Comparison of ENCODE assay signal across 10 cellular contexts in the genomic region with DNA sequence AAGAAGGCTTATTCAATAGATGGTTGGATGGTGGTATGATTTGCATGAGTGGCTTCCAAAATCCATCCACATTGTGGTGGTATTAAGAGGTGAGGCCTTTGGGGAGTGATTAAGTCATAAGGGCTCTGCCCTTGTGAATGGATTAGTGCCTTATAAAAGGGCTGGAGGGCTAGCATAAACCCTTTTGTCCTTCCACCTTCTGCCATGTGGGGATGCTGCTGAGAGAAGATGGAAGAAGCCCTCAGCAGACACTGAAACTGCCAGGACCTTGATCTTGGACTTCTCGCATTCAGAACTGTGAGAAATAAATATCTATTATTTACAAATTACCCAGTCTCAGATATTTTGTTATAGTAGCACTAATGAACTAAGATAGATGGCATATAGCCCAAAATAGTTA. TPM values are rescaled to one million over a fixed set of nuclear protein-coding genes. Genes with fewer than 3 reads are reported as not detected.
DNase-seq lines count a peak whose midpoint lies in the region; ATAC-seq, FAIRE-seq and TF ChIP-seq lines count a peak whose summit lies in the region.
"Had no signal": no experiment of that assay in that cellular context is flagged by ENCODE, and none has a peak within 500 bp of the region (broad histone marks: within the 10 kb centered on the region; RNA-seq: fewer than 3 reads in every experiment).

No MANE protein-coding gene starts in this region.

- H3K9me1 ChIP-seq in endothelial cell of umbilical vein (replicated peaks; ENCODE audit: control insufficient read depth, extremely low read depth, insufficient read depth, low read length) = no peaks in the 10 kb centered on the region

- no peaks in the 10 kb centered on the region for H3K9me2 ChIP-seq in OCI-LY1 (ENCODE audit: low read depth, low read length)

- no peaks in the 10 kb centered on the region for H4K20me1 ChIP-seq in OCI-LY1 (ENCODE audit: insufficient read depth, low read length)
- H4K20me1 ChIP-seq in endothelial cell of umbilical vein (replicated peaks; ENCODE audit: control insufficient read depth, extremely low read depth, insufficient read depth, low read length) = no peaks in the 10 kb centered on the region

- no peaks in the 10 kb centered on the region for H3K9me3 ChIP-seq in cardiac muscle cell (ENCODE audit: low read depth)
- no peaks in the 10 kb centered on the region for H3K9me3 ChIP-seq in right cardiac atrium (ENCODE audit: control insufficient read depth, low read length)
- no peaks in the 10 kb centered on the region for H3K9me3 ChIP-seq in OCI-LY1 (ENCODE audit: low read length)
- H3K9me3 ChIP-seq in endothelial cell of umbilical vein (replicated peaks; ENCODE audit: control insufficient read depth, insufficient read depth, low read length) = peaks cover 1% of the 10 kb centered on the region
- H3K9me3 ChIP-seq: SJSA1 had no signal

- intact Hi-C loops in right cardiac atrium (cut with DNase I) (no loop called here), endothelial cell of umbilical vein (cut with micrococcal nuclease) (no loop called here), left cardiac atrium (cut with DNase I) (no loop called here)

- dilution Hi-C loops in endothelial cell of umbilical vein (cut with MboI; ENCODE audit: extremely low pct_ligation_motif_present, low sequenced_read_pairs) = no loop called here

- POLR2A ChIA-PET in endothelial cell of umbilical vein (lab: Charles Lee) = no interaction called here

- H3K4me2 ChIP-seq in OCI-LY1 (ENCODE audit: low read length) = no peak overlapping the region
- no peak overlapping the region for H3K4me2 ChIP-seq in endothelial cell of umbilical vein (ENCODE audit: insufficient read depth, low read length)

- H3F3A ChIP-seq in OCI-LY1 (ENCODE audit: insufficient read depth, low read length) = no peaks in the 10 kb centered on the region

- FAIRE-seq in endothelial cell of umbilical vein (lab: Jason Lieb, UNC) = no peak

- CTCF ChIA-PET in endothelial cell of umbilical vein (lab: Charles Lee) = no interaction called here

- TF ChIP-seq POLR2A in endothelial cell of umbilical vein (IDR thresholded peaks at IDR 0.05; ENCODE audit: low read depth, low read length) = no peak

- WGBS in right cardiac atrium = 84% methylated on average over 1 of the region's 1 CpG

- H3K9ac ChIP-seq in OCI-LY1 (ENCODE audit: low read length) = no peak overlapping the region
- no peak overlapping the region for H3K9ac ChIP-seq in endothelial cell of umbilical vein (replicated peaks; ENCODE audit: extremely low read depth, insufficient read depth, low read length)

- no peaks in the 10 kb centered on the region for H3K36me3 ChIP-seq in cardiac muscle cell
- no peaks in the 10 kb centered on the region for H3K36me3 ChIP-seq in OCI-LY1 (ENCODE audit: insufficient read depth, low read length)
- H3K36me3 ChIP-seq in endothelial cell of umbilical vein (ENCODE audit: control insufficient read depth in 2 of 2, extremely low read depth in 1 of 2, insufficient read depth in 2 of 2, low read length in 2 of 2) = no peaks in the 10 kb centered on the region
- H3K36me3 ChIP-seq: SJSA1 had no signal

- no peak for ATAC-seq in right cardiac atrium
- no peak for ATAC-seq in left cardiac atrium

- H3K4me1 ChIP-seq in cardiac muscle cell (ENCODE audit: low read depth) (no peaks in the 10 kb centered on the region), right cardiac atrium (ENCODE audit: control insufficient read depth, insufficient read depth, low read length) (no peaks in the 10 kb centered on the region), OCI-LY1 (ENCODE audit: insufficient read depth, low read length, severe bottlenecking) (peaks cover 6% of the 10 kb centered on the region), endothelial cell of umbilical vein (ENCODE audit: control insufficient read depth, extremely low read depth, insufficient read depth, low read length) (peaks cover 10% of the 10 kb centered on the region)

- no TSS peak for BruUV-seq in endothelial cell of umbilical vein (replicated peaks; lab: Mats Ljungman, UMichigan)

- TF ChIP-seq CTCF in cardiac muscle cell (IDR thresholded peaks at IDR 0.05; ENCODE audit: low read depth, low read length) (peak; percentile 53), OCI-LY1 (IDR thresholded peaks at IDR 0.05; ENCODE audit: low read length) (peak; percentile 28; the same call in 1 of the 2 replicates), endothelial cell of umbilical vein (IDR thresholded peaks at IDR 0.05; ENCODE audit: extremely low read depth in 1 of 2, insufficient read depth in 1 of 2, low read depth in 1 of 2, low read length in 2 of 2) (peak in 1 of 2 donors; percentile 38)

- no peak overlapping the region for H3K27ac ChIP-seq in cardiac muscle cell
- H3K27ac ChIP-seq in right cardiac atrium (ENCODE audit: low read length) = no peak overlapping the region
- H3K27ac ChIP-seq in OCI-LY1 (ENCODE audit: low read depth, low read length, poor library complexity, severe bottlenecking) = no peak overlapping the region
- H3K27ac ChIP-seq in endothelial cell of umbilical vein (ENCODE audit: insufficient read depth, low read depth, low read length) = no peak overlapping the region
- H3K27ac ChIP-seq: SJSA1 had no signal

- H3K4me3 ChIP-seq in cardiac muscle cell (no peak overlapping the region), right cardiac atrium (ENCODE audit: low read length) (no peak overlapping the region), OCI-LY1 (ENCODE audit: low read depth, low read length, poor library complexity, severe bottlenecking) (no peak overlapping the region), endothelial cell of umbilical vein (replicated peaks in 1 of 3; ENCODE audit: insufficient read depth in 1 of 3, low read depth in 1 of 3, low read length in 3 of 3) (no peak overlapping the region)
- H3K4me3 ChIP-seq: SJSA1 had no signal

- peak in 1 of 2 donors; percentile 49 for DNase-seq in cardiac muscle cell (ENCODE audit: low read depth in 1 of 2, low spot score in 1 of 2)
- DNase-seq in right cardiac atrium = no peak
- peak; percentile 46 for DNase-seq in endothelial cell of umbilical vein (ENCODE audit: low read depth, low spot score)
- no peak for DNase-seq in epidermal melanocyte (ENCODE audit: insufficient read length, low spot score)
- no peak for DNase-seq in NCI-H2029 (lab: John Stamatoyannopoulos, UW)
- DNase-seq in left cardiac atrium = no peak
- no peak for DNase-seq in medulla oblongata (ENCODE audit: extremely low spot score)
- DNase-seq: stimulated activated CD8-positive, alpha-beta memory T cell treated with anti-CD3 and anti-CD28 coated beads, Interleukin-4, amount 100 ng/mL, for 48 hours had no signal

- H3K27me3 ChIP-seq in cardiac muscle cell (no peaks in the 10 kb centered on the region), right cardiac atrium (ENCODE audit: control insufficient read depth, insufficient read depth) (no peaks in the 10 kb centered on the region), OCI-LY1 (ENCODE audit: insufficient read depth, low read length) (no peaks in the 10 kb centered on the region), endothelial cell of umbilical vein (ENCODE audit: control insufficient read depth in 2 of 2, insufficient read depth in 2 of 2, low read length in 2 of 2) (no peaks in the 10 kb centered on the region)
- H3K27me3 ChIP-seq: SJSA1 had no signal

- no peaks in the 10 kb centered on the region for H3K79me2 ChIP-seq in OCI-LY1 (ENCODE audit: insufficient read depth, low read length)
- H3K79me2 ChIP-seq in endothelial cell of umbilical vein (ENCODE audit: control insufficient read depth, insufficient read depth, low read length) = no peaks in the 10 kb centered on the region

- H2AFZ ChIP-seq in OCI-LY1 (ENCODE audit: low read length) (no peak overlapping the region), endothelial cell of umbilical vein (ENCODE audit: low read depth, low read length) (no peak overlapping the region)

TF ChIP-seq in endothelial cell of umbilical vein, 7 proteins besides CTCF, POLR2A, EP300 and RAD21:
- no peak for TF ChIP-seq JUN (IDR thresholded peaks at IDR 0.05; ENCODE audit: borderline replicate concordance, insufficient read depth, insufficient read length, low read depth)
- TF ChIP-seq FOS (IDR thresholded peaks at IDR 0.05; ENCODE audit: borderline replicate concordance, insufficient read depth, low read length) = no peak
- TF ChIP-seq, protein P1, sequence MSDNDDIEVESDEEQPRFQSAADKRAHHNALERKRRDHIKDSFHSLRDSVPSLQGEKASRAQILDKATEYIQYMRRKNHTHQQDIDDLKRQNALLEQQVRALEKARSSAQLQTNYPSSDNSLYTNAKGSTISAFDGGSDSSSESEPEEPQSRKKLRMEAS (IDR thresholded peaks at IDR 0.05; ENCODE audit: insufficient read depth, insufficient read length) = no peak
- no peak for TF ChIP-seq GATA2 (IDR thresholded peaks at IDR 0.05; ENCODE audit: insufficient read depth, insufficient read length, low read depth, low read length)

RNA-seq across cellular contexts. Expression of a gene that starts 27.8 kb away (rescaled TPM):
- 52.0 and 54.5 TPM in 2 replicates for total RNA-seq in cardiac muscle cell
- polyA plus RNA-seq in cardiac muscle cell = 37.6 and 50.6 TPM in 2 replicates
- total RNA-seq in right cardiac atrium = 10 to 100 TPM; 20.1 to 24.0 (median 21.3) TPM
- polyA plus RNA-seq in right cardiac atrium = 7.8 TPM
- total RNA-seq in endothelial cell of umbilical vein = 72.7 and 82.2 TPM in 2 replicates
- polyA plus RNA-seq in endothelial cell of umbilical vein = 14.0 and 18.9 TPM in 2 replicates
- polyA plus RNA-seq in endothelial cell of umbilical vein (2011; cell fraction: cytosol; rRNA removed) = 20.3 and 25.4 TPM in 2 replicates
- 48.8 and 64.2 TPM in 2 replicates for polyA plus RNA-seq in endothelial cell of umbilical vein (2011; cell fraction: nucleus; rRNA removed)
- 44.2 and 67.9 TPM in 2 replicates for polyA plus RNA-seq in endothelial cell of umbilical vein (2012)
- 53.3 and 56.8 TPM in 2 replicates for polyA minus RNA-seq in endothelial cell of umbilical vein
- 64.8 TPM for polyA minus RNA-seq in endothelial cell of umbilical vein (2011; cell fraction: cytosol; rRNA and poly(A)+ RNA removed)
- polyA minus RNA-seq in endothelial cell of umbilical vein (2011; cell fraction: nucleus; rRNA and poly(A)+ RNA removed) = 65.7 and 90.6 TPM in 2 replicates
- 10 to 100 TPM; 19.2 to 23.1 TPM for total RNA-seq in left cardiac atrium
